Comparison of ENCODE assay signal across 1 cellular context in genomic region chr13:96115368-96115767, GRCh38.
TF ChIP-seq lines count a peak whose summit lies in the region.
"Not testable (repeated sequence)": the region's sequence is repeated elsewhere in the genome, so short reads cannot be mapped to it uniquely, and the experiment has no call there.

No MANE protein-coding gene starts in this region.

- H3K27ac ChIP-seq in HEK293 (ENCODE audit: extremely low read depth, low read depth, low read length), result not testable (repeated sequence)

- not testable (repeated sequence) for H3K9me3 ChIP-seq in HEK293 (ENCODE audit: control insufficient read depth, insufficient read depth, low read depth, low read length)

- not testable (repeated sequence) for H3K4me1 ChIP-seq in HEK293 (ENCODE audit: control insufficient read depth, insufficient read depth, low read length)

- CTCF ChIA-PET in HEK293 (lab: Yijun Ruan, JAX), result not testable (repeated sequence)

- H3K4me3 ChIP-seq in HEK293 (ENCODE audit: low read depth, low read length), result not testable (repeated sequence)

- TF ChIP-seq CTCF in HEK293 (tag by site-specific recombination; IDR thresholded peaks at IDR 0.05), result not testable (repeated sequence)

- H3K36me3 ChIP-seq in HEK293 (ENCODE audit: control insufficient read depth in 2 of 2, insufficient read depth in 1 of 2, low read length in 2 of 2), result not testable (repeated sequence)

- POLR2A ChIA-PET in HEK293 (lab: Yijun Ruan, JAX), result not testable (repeated sequence)

TF ChIP-seq in HEK293, 187 proteins besides CTCF, POLR2A, EP300 and RAD21:
- TF ChIP-seq ZNF146 (tag by site-specific recombination; IDR thresholded peaks at IDR 0.05), result peak; percentile 91
TF ChIP-seq in HEK293: peak in this region for 1; not testable (repeated sequence) for 186.
